25 cellular contexts compared by ENCODE assay signal in genomic region chr20:61454053-61454452, GRCh38.
"Had no signal": no experiment of that assay in that cellular context is flagged by ENCODE, and none has a peak within 500 bp of the region (broad histone marks: within the 10 kb centered on the region; RNA-seq: fewer than 3 reads in every experiment).

No MANE protein-coding gene starts in this region.

- DNase-seq: activated CD4-positive, alpha-beta T cell treated with anti-CD3 and anti-CD28 coated beads for 48 hours; activated CD4-positive, alpha-beta T cell treated with anti-CD3 and anti-CD28 coated beads, Interleukin-2, amount 50 U/mL, for 48 hours; activated CD8-positive, alpha-beta memory T cell treated with anti-CD3 and anti-CD28 coated beads for 24 hours; activated effector memory CD4-positive, alpha-beta T cell treated with Interleukin-2 at 50 U/mL for 16 hours; activated naive CD4-positive, alpha-beta T cell treated with Interleukin-2 at 50 U/mL for 16 hours; aorta; body of pancreas; colonic mucosa; effector memory CD4-positive, alpha-beta T cell; hippocampal formation; kidney; left colon; mammary epithelial cell; naive thymus-derived CD8-positive, alpha-beta T cell; ovary; psoas muscle; spleen; stimulated activated naive CD4-positive, alpha-beta T cell; tibial artery; upper lobe of right lung had no signal

- H3K27ac ChIP-seq: body of pancreas, colonic mucosa, gastroesophageal sphincter, neutrophil, ovary, psoas muscle, right atrium auricular region, spleen, suprapubic skin, tibial artery, upper lobe of right lung had no signal

- H3K27me3 ChIP-seq: body of pancreas, colonic mucosa, neutrophil, ovary, right atrium auricular region had no signal

- H3K9me3 ChIP-seq: body of pancreas, colonic mucosa, gastroesophageal sphincter, neutrophil, ovary, psoas muscle, right atrium auricular region, suprapubic skin, tibial artery, upper lobe of right lung had no signal

- H3K4me3 ChIP-seq: body of pancreas, colonic mucosa, gastroesophageal sphincter, ovary, psoas muscle, right atrium auricular region, spleen, suprapubic skin, tibial artery, upper lobe of right lung had no signal

- FAIRE-seq: kidney had no signal

- H3K4me1 ChIP-seq: body of pancreas, colonic mucosa, gastroesophageal sphincter, psoas muscle, right atrium auricular region, spleen, suprapubic skin, tibial artery, upper lobe of right lung had no signal

- H3K27ac Mint-ChIP-seq: activated naive CD8-positive, alpha-beta T cell; naive thymus-derived CD8-positive, alpha-beta T cell had no signal

- H3K36me3 ChIP-seq: colonic mucosa, gastroesophageal sphincter, neutrophil, ovary, right atrium auricular region, spleen, suprapubic skin, tibial artery, upper lobe of right lung had no signal

- H3K4me1 Mint-ChIP-seq: naive thymus-derived CD8-positive, alpha-beta T cell had no signal

- H3K4me3 Mint-ChIP-seq: activated naive CD8-positive, alpha-beta T cell; naive thymus-derived CD8-positive, alpha-beta T cell had no signal

- ATAC-seq: body of pancreas; gastroesophageal sphincter; left colon; naive thymus-derived CD8-positive, alpha-beta T cell; psoas muscle; upper lobe of right lung had no signal

- H3K36me3 Mint-ChIP-seq: activated naive CD8-positive, alpha-beta T cell; naive thymus-derived CD8-positive, alpha-beta T cell had no signal
